Comparison of ENCODE assay signal across 25 cellular contexts in genomic region chr10:21511931-21512330, GRCh38. TPM values are rescaled to one million over a fixed set of nuclear protein-coding genes. Genes with fewer than 3 reads are reported as not detected.
DNase-seq lines count a peak whose midpoint lies in the region; ATAC-seq, FAIRE-seq and TF ChIP-seq lines count a peak whose summit lies in the region.
"Had no signal": no experiment of that assay in that cellular context is flagged by ENCODE, and none has a peak within 500 bp of the region (broad histone marks: within the 10 kb centered on the region; RNA-seq: fewer than 3 reads in every experiment).

No MANE protein-coding gene starts in this region.

- H3K79me2 ChIP-seq in SK-N-SH (ENCODE audit: insufficient read depth) = peaks cover 13% of the 10 kb centered on the region
- H3K79me2 ChIP-seq in endothelial cell of umbilical vein (ENCODE audit: control insufficient read depth, insufficient read depth, low read length) = no peaks in the 10 kb centered on the region

- H3K36me3 ChIP-seq in SK-N-SH (replicated peaks in 1 of 2; ENCODE audit: control insufficient read depth in 1 of 2, insufficient read depth in 2 of 2, low read length in 1 of 2) (no peaks in the 10 kb centered on the region), endothelial cell of umbilical vein (ENCODE audit: control insufficient read depth in 2 of 2, extremely low read depth in 1 of 2, insufficient read depth in 2 of 2, low read length in 2 of 2) (no peaks in the 10 kb centered on the region)
- H3K36me3 ChIP-seq: SJSA1, stomach had no signal

- H3F3A ChIP-seq in SK-N-SH (replicated peaks; ENCODE audit: insufficient read depth) = peaks cover 3% of the 10 kb centered on the region

- H2AFZ ChIP-seq in SK-N-SH (ENCODE audit: low read depth) (no peak overlapping the region), endothelial cell of umbilical vein (ENCODE audit: low read depth, low read length) (no peak overlapping the region)
- H2AFZ ChIP-seq: PC-9 had no signal

- BruUV-seq in endothelial cell of umbilical vein (replicated peaks; lab: Mats Ljungman, UMichigan) = no TSS peak

- intact Hi-C loops in endothelial cell of umbilical vein (cut with micrococcal nuclease) = no loop called here

- H3K27me3 Mint-ChIP-seq in mesothelial cell of epicardium (ENCODE audit: low read depth) (no peaks in the 10 kb centered on the region), type B pancreatic cell (peaks cover 15% of the 10 kb centered on the region)

- H3K4me2 ChIP-seq in SK-N-SH (no peak overlapping the region), endothelial cell of umbilical vein (ENCODE audit: insufficient read depth, low read length) (no peak overlapping the region)
- H3K4me2 ChIP-seq: PC-9 had no signal

- no peak for DNase-seq in SK-N-SH
- DNase-seq in endothelial cell of umbilical vein (ENCODE audit: low read depth, low spot score) = no peak
- DNase-seq in mesothelial cell of epicardium (ENCODE audit: low spot score in 2 of 2, unreplicated experiment in 2 of 2) = no peak
- DNase-seq in type B pancreatic cell (ENCODE audit: extremely low spot score, unreplicated experiment) = no peak
- DNase-seq in GDM1 (lab: John Stamatoyannopoulos, UW) = no peak
- DNase-seq: activated B cell treated with CpG ODN at 0.5 μM for 24 hours; activated CD4-positive, alpha-beta memory T cell treated with anti-CD3 and anti-CD28 coated beads for 36 hours; activated naive CD4-positive, alpha-beta T cell treated with Interleukin-2 at 50 U/mL for 16 hours; activated T-cell treated with anti-CD3 and anti-CD28 coated beads for 4 hours; aorta; Caco-2; foreskin melanocyte; left cardiac atrium; NCI-H82; PC-9; stimulated activated CD4-positive, alpha-beta T cell treated with anti-CD3 and anti-CD28 coated beads, Interleukin-4, amount 100 ng/mL, for 1 hour; stomach had no signal

- H4K20me1 ChIP-seq in SK-N-SH (ENCODE audit: insufficient read depth) (no peaks in the 10 kb centered on the region), endothelial cell of umbilical vein (replicated peaks; ENCODE audit: control insufficient read depth, extremely low read depth, insufficient read depth, low read length) (no peaks in the 10 kb centered on the region)

- H3K9me2 ChIP-seq in SK-N-SH = no peaks in the 10 kb centered on the region

- H3K27me3 ChIP-seq in SK-N-SH (ENCODE audit: insufficient read depth) (no peaks in the 10 kb centered on the region), endothelial cell of umbilical vein (ENCODE audit: control insufficient read depth in 2 of 2, insufficient read depth in 2 of 2, low read length in 2 of 2) (peaks cover 0 to 5% of the 10 kb centered on the region in 2 experiments)
- H3K27me3 ChIP-seq: SJSA1 had no signal

- 92% methylated on average over 1 of the region's 1 CpG for WGBS in SK-N-SH (ENCODE audit: low lambda C conversion rate)

- H3K9me3 Mint-ChIP-seq in mesothelial cell of epicardium (no peaks in the 10 kb centered on the region), type B pancreatic cell (no peaks in the 10 kb centered on the region)
- H3K9me3 Mint-ChIP-seq: activated B cell treated with CpG ODN at 0.5 μM for 24 hours; activated CD4-positive, alpha-beta memory T cell treated with anti-CD3 and anti-CD28 coated beads for 36 hours; T-helper 2 cell treated with Interferon-gamma antibody and Interleukin-4, amounts not matched to agents 5 μg/mL and 100 μg/mL, for 36 hours had no signal

- H3K9me1 ChIP-seq in endothelial cell of umbilical vein (replicated peaks; ENCODE audit: control insufficient read depth, extremely low read depth, insufficient read depth, low read length) = no peaks in the 10 kb centered on the region

- no peak overlapping the region for H3K27ac ChIP-seq in SK-N-SH (ENCODE audit: low read depth in 2 of 2, low read length in 1 of 2)
- no peak overlapping the region for H3K27ac ChIP-seq in endothelial cell of umbilical vein (ENCODE audit: insufficient read depth, low read depth, low read length)
- H3K27ac ChIP-seq: 22Rv1, PC-9, SJSA1, stomach had no signal

- H3K4me3 ChIP-seq in SK-N-SH (ENCODE audit: low read depth in 2 of 2, low read length in 1 of 2) (no peak overlapping the region), endothelial cell of umbilical vein (replicated peaks in 1 of 3; ENCODE audit: insufficient read depth in 1 of 3, low read depth in 1 of 3, low read length in 3 of 3) (no peak overlapping the region)
- H3K4me3 ChIP-seq: PC-9, SJSA1, stomach had no signal

- dilution Hi-C loops in endothelial cell of umbilical vein (cut with MboI; ENCODE audit: extremely low pct_ligation_motif_present, low sequenced_read_pairs) = no loop called here

- H3K9ac ChIP-seq in SK-N-SH (no peak overlapping the region), endothelial cell of umbilical vein (replicated peaks; ENCODE audit: extremely low read depth, insufficient read depth, low read length) (no peak overlapping the region)

- H3K9me3 ChIP-seq in SK-N-SH = no peaks in the 10 kb centered on the region
- no peaks in the 10 kb centered on the region for H3K9me3 ChIP-seq in endothelial cell of umbilical vein (replicated peaks; ENCODE audit: control insufficient read depth, insufficient read depth, low read length)
- H3K9me3 ChIP-seq: Caco-2, SJSA1, stomach had no signal

- H3K4me3 Mint-ChIP-seq in mesothelial cell of epicardium (peak overlapping the region; percentile 83), type B pancreatic cell (peak overlapping the region; percentile 92)
- H3K4me3 Mint-ChIP-seq: activated B cell treated with CpG ODN at 0.5 μM for 24 hours; activated CD4-positive, alpha-beta memory T cell treated with anti-CD3 and anti-CD28 coated beads for 36 hours; T-helper 2 cell treated with Interferon-gamma antibody and Interleukin-4, amounts not matched to agents 5 μg/mL and 100 μg/mL, for 36 hours had no signal

- H3K4me1 Mint-ChIP-seq in mesothelial cell of epicardium = peaks cover 76% of the 10 kb centered on the region
- peaks cover 39% of the 10 kb centered on the region for H3K4me1 Mint-ChIP-seq in type B pancreatic cell (ENCODE audit: unreplicated experiment)

- TF ChIP-seq CTCF in SK-N-SH (IDR thresholded peaks at IDR 0.05) = no peak
- no peak for TF ChIP-seq CTCF in endothelial cell of umbilical vein (IDR thresholded peaks at IDR 0.05; ENCODE audit: extremely low read depth in 1 of 2, insufficient read depth in 1 of 2, low read depth in 1 of 2, low read length in 2 of 2)
- no peak for TF ChIP-seq CTCF in mesothelial cell of epicardium (IDR thresholded peaks at IDR 0.05; ENCODE audit: unreplicated experiment)
- no peak for TF ChIP-seq CTCF in type B pancreatic cell (conservative IDR thresholded peaks at IDR 0.05)

- peak; percentile 46 for FAIRE-seq in endothelial cell of umbilical vein (lab: Jason Lieb, UNC)
- FAIRE-seq: colon had no signal

- no peak for TF ChIP-seq EP300 in SK-N-SH (IDR thresholded peaks at IDR 0.05; ENCODE audit: borderline replicate concordance in 1 of 2, low read depth in 1 of 2, low read length in 1 of 2)

- H3K27ac Mint-ChIP-seq in mesothelial cell of epicardium (peak overlapping the region; percentile 88), type B pancreatic cell (peak overlapping the region; percentile 64)
- H3K27ac Mint-ChIP-seq: activated B cell treated with CpG ODN at 0.5 μM for 24 hours; activated CD4-positive, alpha-beta memory T cell treated with anti-CD3 and anti-CD28 coated beads for 36 hours; T-helper 2 cell treated with Interferon-gamma antibody and Interleukin-4, amounts not matched to agents 5 μg/mL and 100 μg/mL, for 36 hours had no signal

- POLR2A ChIA-PET in SK-N-SH (lab: Yijun Ruan, JAX) (no interaction called here), endothelial cell of umbilical vein (lab: Charles Lee) (no interaction called here)

- CTCF ChIA-PET in SK-N-SH (lab: Yijun Ruan, JAX) = interaction anchor here (0.7 to 1.9 kb wide), 4 partner anchors 14 to 16 kb away, joined by 3 to 7 read pairs (median 4); no protein-coding TSS in a partner anchor
- CTCF ChIA-PET in endothelial cell of umbilical vein (lab: Charles Lee) = no interaction called here

- H3K4me1 ChIP-seq in SK-N-SH (ENCODE audit: control insufficient read depth in 1 of 2, insufficient read depth in 2 of 2, low read depth in 1 of 2, low read length in 1 of 2) = peaks cover 9 to 12% of the 10 kb centered on the region in 2 experiments; a peak in 3 of 4 replicates
- H3K4me1 ChIP-seq in endothelial cell of umbilical vein (ENCODE audit: control insufficient read depth, extremely low read depth, insufficient read depth, low read length) = peaks cover 6% of the 10 kb centered on the region

- ATAC-seq in SK-N-SH treated with all-trans-retinoic acid at 6 μM for 48 hours (no peak), GM18498 (IDR thresholded peaks at IDR 0.05; ENCODE audit: unreplicated experiment) (no peak), HG02642 (IDR thresholded peaks at IDR 0.05; ENCODE audit: poor library complexity, unreplicated experiment) (no peak)
- ATAC-seq: left cardiac atrium had no signal

- TF ChIP-seq RAD21 in SK-N-SH (IDR thresholded peaks at IDR 0.05; ENCODE audit: low read length) = no peak

- H3K36me3 Mint-ChIP-seq in mesothelial cell of epicardium (no peaks in the 10 kb centered on the region), type B pancreatic cell (peaks cover 13% of the 10 kb centered on the region)
- H3K36me3 Mint-ChIP-seq: activated CD4-positive, alpha-beta memory T cell treated with anti-CD3 and anti-CD28 coated beads for 36 hours had no signal

- no peak for TF ChIP-seq POLR2A in endothelial cell of umbilical vein (IDR thresholded peaks at IDR 0.05; ENCODE audit: low read depth, low read length)

RNA-seq across cellular contexts. Expression of gene SKIDA1, which starts 13.6 kb away (rescaled TPM):
- polyA plus RNA-seq in SK-N-SH (2012; rRNA removed) (0.38 and 0.47 TPM in 2 replicates), endothelial cell of umbilical vein (0.11 and 0.21 TPM in 2 replicates)
- polyA plus RNA-seq in SK-N-SH (2012; cell fraction: cytosol; rRNA removed) = 0.29 and 0.42 TPM in 2 replicates
- polyA plus RNA-seq in SK-N-SH (2012; cell fraction: nucleus; rRNA removed) = 1.1 and 1.8 TPM in 2 replicates
- total RNA-seq in endothelial cell of umbilical vein (0.71 and 0.83 TPM in 2 replicates), mesothelial cell of epicardium (9.7 to 10.4 TPM (median 9.7 TPM) in 3 replicates), type B pancreatic cell (ENCODE audit: low replicate concordance) (9.6 and 24.3 TPM in 2 replicates)
- 0.18 and 0.23 TPM in 2 replicates for polyA plus RNA-seq in endothelial cell of umbilical vein (2011; cell fraction: cytosol; rRNA removed)
- polyA plus RNA-seq in endothelial cell of umbilical vein (2011; cell fraction: nucleus; rRNA removed) = 0.35 and 1.5 TPM in 2 replicates
- 0.27 and 0.33 TPM in 2 replicates for polyA plus RNA-seq in endothelial cell of umbilical vein (2012)
- polyA minus RNA-seq in endothelial cell of umbilical vein = 0.36 and 0.73 TPM in 2 replicates
- 0.41 TPM for polyA minus RNA-seq in endothelial cell of umbilical vein (2011; cell fraction: cytosol; rRNA and poly(A)+ RNA removed)
- polyA minus RNA-seq in endothelial cell of umbilical vein (2011; cell fraction: nucleus; rRNA and poly(A)+ RNA removed) = 0.24 and 0.53 TPM in 2 replicates
- total RNA-seq: mononuclear cell had no signal

RNA-seq across cellular contexts. Expression of gene MLLT10, which starts 22.1 kb away (rescaled TPM):
- 23.9 and 26.0 TPM in 2 replicates for polyA plus RNA-seq in SK-N-SH (2012; rRNA removed)
- 21.8 and 23.5 TPM in 2 replicates for polyA plus RNA-seq in SK-N-SH (2012; cell fraction: cytosol; rRNA removed)
- polyA plus RNA-seq in SK-N-SH (2012; cell fraction: nucleus; rRNA removed) = 44.7 and 64.0 TPM in 2 replicates
- 54.0 and 54.6 TPM in 2 replicates for total RNA-seq in endothelial cell of umbilical vein
- 30.6 and 35.4 TPM in 2 replicates for polyA plus RNA-seq in endothelial cell of umbilical vein
- polyA plus RNA-seq in endothelial cell of umbilical vein (2011; cell fraction: cytosol; rRNA removed) = 25.9 and 26.4 TPM in 2 replicates
- 78.7 and 85.6 TPM in 2 replicates for polyA plus RNA-seq in endothelial cell of umbilical vein (2011; cell fraction: nucleus; rRNA removed)
- polyA plus RNA-seq in endothelial cell of umbilical vein (2012) = 23.7 and 30.4 TPM in 2 replicates
- polyA minus RNA-seq in endothelial cell of umbilical vein = 133 and 157 TPM in 2 replicates
- polyA minus RNA-seq in endothelial cell of umbilical vein (2011; cell fraction: cytosol; rRNA and poly(A)+ RNA removed) = 9.7 TPM
- polyA minus RNA-seq in endothelial cell of umbilical vein (2011; cell fraction: nucleus; rRNA and poly(A)+ RNA removed) = 123 and 131 TPM in 2 replicates
- total RNA-seq in mesothelial cell of epicardium = 56.1 to 64.4 TPM (median 62.5 TPM) in 3 replicates
- 45.8 and 46.8 TPM in 2 replicates for total RNA-seq in type B pancreatic cell (ENCODE audit: low replicate concordance)
